In the genomic region with DNA sequence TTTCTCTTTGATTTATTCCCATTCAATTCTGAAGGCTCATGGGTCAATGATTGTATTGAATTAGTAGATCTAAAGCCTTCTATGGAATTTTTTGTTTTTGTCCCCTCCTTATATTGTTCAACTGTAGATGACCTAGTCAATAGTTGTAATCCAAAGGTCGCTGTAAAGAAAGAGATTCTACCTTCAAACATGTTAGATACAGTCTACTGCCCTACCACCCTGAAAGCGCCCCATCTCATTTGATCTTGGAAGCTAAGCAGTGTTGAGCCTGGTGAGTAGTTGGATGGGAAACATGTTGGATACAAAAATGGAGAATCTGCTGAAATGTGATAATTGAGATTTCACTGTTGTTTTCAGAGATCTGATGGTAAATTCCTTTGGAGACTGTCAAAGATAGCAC, we compare ENCODE assay signal across 28 cellular contexts.
"Had no signal": no experiment of that assay in that cellular context is flagged by ENCODE, and none has a peak within 500 bp of the region (broad histone marks: within the 10 kb centered on the region; RNA-seq: fewer than 3 reads in every experiment).

No MANE protein-coding gene starts in this region.

- H3K27ac ChIP-seq: brain microvascular endothelial cell, coronary artery, dorsolateral prefrontal cortex, foreskin keratinocyte had no signal

- H3K27ac Mint-ChIP-seq: activated CD4-positive, alpha-beta memory T cell treated with anti-CD3 and anti-CD28 coated beads, Interleukin-2, amount 10 ng/mL, durations not matched to agents 7 days and 5 days; activated CD4-positive, alpha-beta T cell treated with anti-CD3 and anti-CD28 coated beads for 36 hours; activated CD4-positive, alpha-beta T cell treated with anti-CD3 and anti-CD28 coated beads, Interleukin-2, amount 10 ng/mL, durations not matched to agents 7 days and 5 days; activated naive CD4-positive, alpha-beta T cell treated with anti-CD3 and anti-CD28 coated beads, Interleukin-2, amount 10 ng/mL, durations not matched to agents 7 days and 5 days; activated naive CD4-positive, alpha-beta T cell treated with anti-CD3 and anti-CD28 coated beads, Interleukin-2, amount 50 U/mL, for 72 hours; activated naive CD8-positive, alpha-beta T cell treated with anti-CD3 and anti-CD28 coated beads, Interleukin-2, amount 10 ng/mL, durations not matched to agents 7 days and 5 days; activated T-cell treated with anti-CD3 and anti-CD28 coated beads, Interleukin-2, amount 50 U/mL, for 24 hours; activated T-cell treated with anti-CD3 and anti-CD28 coated beads, Interleukin-2, amount 50 U/mL, for 72 hours; dendritic cell treated with granulocyte-macrophage colony-stimulating factor and Interleukin-4, amounts not matched to agents 40 ng/mL and 50 ng/mL, for 4 days had no signal

- H3K9me3 Mint-ChIP-seq: activated CD4-positive, alpha-beta memory T cell treated with anti-CD3 and anti-CD28 coated beads, Interleukin-2, amount 10 ng/mL, durations not matched to agents 7 days and 5 days; activated CD4-positive, alpha-beta T cell treated with anti-CD3 and anti-CD28 coated beads, Interleukin-2, amount 10 ng/mL, durations not matched to agents 7 days and 5 days; activated naive CD4-positive, alpha-beta T cell treated with anti-CD3 and anti-CD28 coated beads, Interleukin-2, amount 10 ng/mL, durations not matched to agents 7 days and 5 days; activated naive CD4-positive, alpha-beta T cell treated with anti-CD3 and anti-CD28 coated beads, Interleukin-2, amount 50 U/mL, for 72 hours; activated naive CD8-positive, alpha-beta T cell treated with anti-CD3 and anti-CD28 coated beads, Interleukin-2, amount 10 ng/mL, durations not matched to agents 7 days and 5 days; activated T-cell treated with anti-CD3 and anti-CD28 coated beads, Interleukin-2, amount 50 U/mL, for 24 hours; activated T-cell treated with anti-CD3 and anti-CD28 coated beads, Interleukin-2, amount 50 U/mL, for 72 hours; central memory CD8-positive, alpha-beta T cell; dendritic cell treated with granulocyte-macrophage colony-stimulating factor and Interleukin-4, amounts not matched to agents 40 ng/mL and 50 ng/mL, for 4 days had no signal

- H3K27me3 Mint-ChIP-seq: activated CD4-positive, alpha-beta T cell treated with anti-CD3 and anti-CD28 coated beads, Interleukin-2, amount 10 ng/mL, durations not matched to agents 7 days and 5 days; activated naive CD4-positive, alpha-beta T cell treated with anti-CD3 and anti-CD28 coated beads, Interleukin-2, amount 10 ng/mL, durations not matched to agents 7 days and 5 days; activated T-cell treated with anti-CD3 and anti-CD28 coated beads, Interleukin-2, amount 50 U/mL, for 24 hours; dendritic cell treated with granulocyte-macrophage colony-stimulating factor and Interleukin-4, amounts not matched to agents 40 ng/mL and 50 ng/mL, for 4 days had no signal

- H3K27me3 ChIP-seq: brain microvascular endothelial cell, dorsolateral prefrontal cortex, esophagus muscularis mucosa, foreskin keratinocyte, gastrocnemius medialis had no signal

- DNase-seq: activated CD4-positive, alpha-beta memory T cell treated with anti-CD3 and anti-CD28 coated beads, Interleukin-2, amount 10 ng/mL, durations not matched to agents 7 days and 5 days; activated CD4-positive, alpha-beta T cell treated with anti-CD3 and anti-CD28 coated beads for 36 hours; activated CD4-positive, alpha-beta T cell treated with anti-CD3 and anti-CD28 coated beads, Interleukin-2, amount 10 ng/mL, durations not matched to agents 7 days and 5 days; activated CD4-positive, alpha-beta T cell treated with anti-CD3 and anti-CD28 coated beads, Interleukin-2, amount 50 U/mL, for 4 hours; activated CD4-positive, CD25-positive, alpha-beta regulatory T cell; activated CD4-positive, CD25-positive, alpha-beta regulatory T cell treated with anti-CD3 and anti-CD28 coated beads, Interleukin-2, amount 50 U/mL, for 72 hours; activated CD8-positive, alpha-beta memory T cell treated with anti-CD3 and anti-CD28 coated beads, Interleukin-2, amount 50 U/mL, for 48 hours; activated gamma-delta T cell; activated naive CD4-positive, alpha-beta T cell; activated naive CD4-positive, alpha-beta T cell treated with anti-CD3 and anti-CD28 coated beads, Interleukin-2, amount 10 ng/mL, durations not matched to agents 7 days and 5 days; activated naive CD8-positive, alpha-beta T cell treated with anti-CD3 and anti-CD28 coated beads, Interleukin-2, amount 10 ng/mL, durations not matched to agents 7 days and 5 days; activated T-cell treated with anti-CD3 and anti-CD28 coated beads for 4 hours; activated T-cell treated with anti-CD3 and anti-CD28 coated beads, Interleukin-2, amount 50 U/mL, for 24 hours; activated T-cell treated with anti-CD3 and anti-CD28 coated beads, Interleukin-2, amount 50 U/mL, for 72 hours; brain microvascular endothelial cell; dorsolateral prefrontal cortex; effector memory CD4-positive, alpha-beta T cell; erythroblast; foreskin keratinocyte; gastrocnemius medialis; T-helper 2 cell had no signal

- H3K4me3 Mint-ChIP-seq: activated CD4-positive, alpha-beta memory T cell treated with anti-CD3 and anti-CD28 coated beads, Interleukin-2, amount 10 ng/mL, durations not matched to agents 7 days and 5 days; activated CD4-positive, alpha-beta T cell treated with anti-CD3 and anti-CD28 coated beads for 36 hours; activated CD4-positive, alpha-beta T cell treated with anti-CD3 and anti-CD28 coated beads, Interleukin-2, amount 10 ng/mL, durations not matched to agents 7 days and 5 days; activated naive CD4-positive, alpha-beta T cell treated with anti-CD3 and anti-CD28 coated beads, Interleukin-2, amount 10 ng/mL, durations not matched to agents 7 days and 5 days; activated naive CD8-positive, alpha-beta T cell treated with anti-CD3 and anti-CD28 coated beads, Interleukin-2, amount 10 ng/mL, durations not matched to agents 7 days and 5 days; activated T-cell treated with anti-CD3 and anti-CD28 coated beads, Interleukin-2, amount 50 U/mL, for 24 hours; activated T-cell treated with anti-CD3 and anti-CD28 coated beads, Interleukin-2, amount 50 U/mL, for 72 hours; central memory CD8-positive, alpha-beta T cell; dendritic cell treated with granulocyte-macrophage colony-stimulating factor and Interleukin-4, amounts not matched to agents 40 ng/mL and 50 ng/mL, for 4 days had no signal

- H3K4me1 Mint-ChIP-seq: activated CD4-positive, alpha-beta memory T cell treated with anti-CD3 and anti-CD28 coated beads, Interleukin-2, amount 10 ng/mL, durations not matched to agents 7 days and 5 days; activated CD4-positive, alpha-beta T cell treated with anti-CD3 and anti-CD28 coated beads for 36 hours; activated CD4-positive, alpha-beta T cell treated with anti-CD3 and anti-CD28 coated beads, Interleukin-2, amount 10 ng/mL, durations not matched to agents 7 days and 5 days; activated naive CD4-positive, alpha-beta T cell treated with anti-CD3 and anti-CD28 coated beads, Interleukin-2, amount 10 ng/mL, durations not matched to agents 7 days and 5 days; activated naive CD8-positive, alpha-beta T cell treated with anti-CD3 and anti-CD28 coated beads, Interleukin-2, amount 10 ng/mL, durations not matched to agents 7 days and 5 days; central memory CD8-positive, alpha-beta T cell had no signal

- H3K9me3 ChIP-seq: esophagus muscularis mucosa, gastrocnemius medialis had no signal

- H3K36me3 ChIP-seq: brain microvascular endothelial cell, esophagus muscularis mucosa, gastrocnemius medialis had no signal

- H3K36me3 Mint-ChIP-seq: activated naive CD4-positive, alpha-beta T cell treated with anti-CD3 and anti-CD28 coated beads, Interleukin-2, amount 10 ng/mL, durations not matched to agents 7 days and 5 days; activated naive CD4-positive, alpha-beta T cell treated with anti-CD3 and anti-CD28 coated beads, Interleukin-2, amount 50 U/mL, for 72 hours; activated naive CD8-positive, alpha-beta T cell treated with anti-CD3 and anti-CD28 coated beads, Interleukin-2, amount 10 ng/mL, durations not matched to agents 7 days and 5 days had no signal

- FAIRE-seq: astrocyte, bronchial epithelial cell had no signal

- H3K4me3 ChIP-seq: coronary artery, dorsolateral prefrontal cortex, esophagus muscularis mucosa, gastrocnemius medialis had no signal

- ATAC-seq: activated CD4-positive, alpha-beta T cell treated with anti-CD3 and anti-CD28 coated beads for 36 hours; activated naive CD4-positive, alpha-beta T cell treated with anti-CD3 and anti-CD28 coated beads, Interleukin-2, amount 50 U/mL, for 72 hours; activated T-cell treated with anti-CD3 and anti-CD28 coated beads, Interleukin-2, amount 50 U/mL, for 72 hours; foreskin keratinocyte; gastrocnemius medialis had no signal
